In the genomic region with DNA sequence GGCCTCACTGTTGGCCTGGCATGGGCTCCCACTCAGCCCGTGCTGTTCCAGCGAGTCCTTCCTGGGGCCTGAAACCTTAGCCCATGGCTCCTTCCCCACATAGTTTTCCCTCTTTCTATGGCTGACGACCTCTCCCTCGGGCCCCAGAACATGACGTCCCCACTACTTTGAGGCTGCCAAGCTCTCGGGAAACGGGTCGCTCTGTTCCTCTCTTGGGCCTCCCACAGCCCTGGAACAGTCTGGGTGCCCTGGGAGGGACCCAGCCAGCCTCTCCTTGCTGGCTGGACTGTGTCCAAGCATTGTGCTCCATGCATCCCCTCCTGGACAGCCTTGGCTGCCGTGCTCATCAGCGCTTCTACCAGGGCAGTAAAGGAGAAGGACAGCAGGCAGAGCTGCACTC, we compare ENCODE assay signal across 26 cellular contexts.
DNase-seq lines count a peak whose midpoint lies in the region; ATAC-seq, FAIRE-seq and TF ChIP-seq lines count a peak whose summit lies in the region.
"Had no signal": no experiment of that assay in that cellular context is flagged by ENCODE, and none has a peak within 500 bp of the region (broad histone marks: within the 10 kb centered on the region; RNA-seq: fewer than 3 reads in every experiment).

No MANE protein-coding gene starts in this region.

- DNase-seq in ascending aorta (ENCODE audit: low spot score in 2 of 2): peak; percentile 22 to 85
- DNase-seq in left ventricle myocardium inferior: peak; percentile 48
- DNase-seq in stimulated activated CD4-positive, alpha-beta T cell treated with anti-CD3 and anti-CD28 coated beads, Interleukin-4, amount 100 ng/mL, for 1 hour: no peak
- no peak for DNase-seq in DMS153 (lab: John Stamatoyannopoulos, UW)
- DNase-seq in RCC 7860 (ENCODE audit: low spot score): no peak
- DNase-seq: activated CD4-positive, alpha-beta T cell treated with anti-CD3 and anti-CD28 coated beads, Interleukin-2, amount 50 U/mL, for 48 hours; activated CD8-positive, alpha-beta memory T cell treated with anti-CD3 and anti-CD28 coated beads, Interleukin-2, amount 50 U/mL, for 4 hours; BE2C; cerebellar nuclear complex; DMS53; kidney glomerular epithelial cell; NCI-H1092 treated with DMSO at 0.1 percent for 48 hours; NCI-H187 treated with DMSO at 0.1 percent for 48 hours; NCI-H524 treated with DMSO at 0.1 percent for 48 hours; sigmoid colon; stimulated activated naive CD8-positive, alpha-beta T cell treated with anti-CD3 and anti-CD28 coated beads, Interleukin-15, Interleukin-2, amounts not matched to agents 100 U/mL and 50 U/mL, for 24 hours; T-helper 1 cell had no signal

- H3K27ac ChIP-seq in C4-2B (peak overlapping the region; percentile 1; the same call in 1 of the 2 replicates), ascending aorta (peak overlapping the region; percentile 77 to 80), left ventricle myocardium inferior (replicated peaks) (peak overlapping the region; percentile 81)
- H3K27ac ChIP-seq: parathyroid adenoma had no signal

- no peak for TF ChIP-seq CTCF in C4-2B (conservative IDR thresholded peaks at IDR 0.05)
- no peak for TF ChIP-seq CTCF in ascending aorta (IDR thresholded peaks at IDR 0.05)
- no peak for TF ChIP-seq CTCF in left ventricle myocardium inferior (IDR thresholded peaks at IDR 0.05; ENCODE audit: borderline replicate concordance)

- intact Hi-C loops in ascending aorta (cut with DNase I) (loop anchor here (2.0 to 5.0 kb wide), 6 partner anchors 117 to 562 kb away; partner anchors contain the start of gene AUH), left ventricle myocardium inferior (cut with micrococcal nuclease) (loop anchor here (10.0 kb wide), 1 partner anchor 505 kb away; the partner anchor contains the start of gene NFIL3)

- H3K4me1 Mint-ChIP-seq in stimulated activated memory B cell treated with anti-CD40 and anti-IgM and Interleukin-4, amounts not matched to agents 10 μg/mL and 1 μg/mL and 100 μg/mL, for 72 hours: peaks cover 32% of the 10 kb centered on the region
- H3K4me1 Mint-ChIP-seq: activated T-helper 17 cell treated with anti-CD3 and anti-CD28 coated beads, Interleukin-2, amount 50 U/mL, for 72 hours; neural crest cell had no signal

- H3K4me1 ChIP-seq in ascending aorta: peaks cover 6 to 24% of the 10 kb centered on the region in 2 donors
- peaks cover 24% of the 10 kb centered on the region for H3K4me1 ChIP-seq in left ventricle myocardium inferior
- H3K4me1 ChIP-seq: HAP-1, parathyroid adenoma had no signal

- H3K4me3 ChIP-seq in ascending aorta (peak overlapping the region in 1 of 2 donors; percentile 26), left ventricle myocardium inferior (no peak overlapping the region)
- H3K4me3 ChIP-seq: HAP-1, sigmoid colon had no signal

- H3K27me3 ChIP-seq in ascending aorta (no peaks in the 10 kb centered on the region), left ventricle myocardium inferior (ENCODE audit: low read depth) (no peaks in the 10 kb centered on the region)
- H3K27me3 ChIP-seq: BE2C, sigmoid colon had no signal

- H3K36me3 ChIP-seq in ascending aorta (no peaks in the 10 kb centered on the region), left ventricle myocardium inferior (no peaks in the 10 kb centered on the region)
- H3K36me3 ChIP-seq: BE2C, HAP-1, sigmoid colon had no signal

- H3K9me3 Mint-ChIP-seq in stimulated activated memory B cell treated with anti-CD40 and anti-IgM and Interleukin-4, amounts not matched to agents 10 μg/mL and 1 μg/mL and 100 μg/mL, for 72 hours: no peaks in the 10 kb centered on the region
- H3K9me3 Mint-ChIP-seq: activated T-helper 17 cell treated with anti-CD3 and anti-CD28 coated beads, Interleukin-2, amount 50 U/mL, for 72 hours; neural crest cell had no signal

- no peaks in the 10 kb centered on the region for H3K9me3 ChIP-seq in ascending aorta
- no peaks in the 10 kb centered on the region for H3K9me3 ChIP-seq in left ventricle myocardium inferior (replicated peaks)
- H3K9me3 ChIP-seq: BE2C, HAP-1, sigmoid colon had no signal

- H3K4me3 Mint-ChIP-seq in stimulated activated memory B cell treated with anti-CD40 and anti-IgM and Interleukin-4, amounts not matched to agents 10 μg/mL and 1 μg/mL and 100 μg/mL, for 72 hours: no peak overlapping the region
- H3K4me3 Mint-ChIP-seq: activated naive CD8-positive, alpha-beta T cell; activated T-helper 17 cell treated with anti-CD3 and anti-CD28 coated beads, Interleukin-2, amount 50 U/mL, for 72 hours; neural crest cell had no signal

- no peak for ATAC-seq in stimulated activated memory B cell treated with anti-CD40 and anti-IgM and Interleukin-4, amounts not matched to agents 10 μg/mL and 1 μg/mL and 100 μg/mL, for 72 hours
- ATAC-seq in GM18868 (IDR thresholded peaks at IDR 0.05; ENCODE audit: unreplicated experiment): no peak
- ATAC-seq: activated T-helper 17 cell treated with anti-CD3 and anti-CD28 coated beads, Interleukin-2, amount 50 U/mL, for 72 hours; stimulated activated naive CD8-positive, alpha-beta T cell treated with anti-CD3 and anti-CD28 coated beads, Interleukin-15, Interleukin-2, amounts not matched to agents 100 U/mL and 50 U/mL, for 24 hours had no signal

- no peaks in the 10 kb centered on the region for H3K36me3 Mint-ChIP-seq in stimulated activated memory B cell treated with anti-CD40 and anti-IgM and Interleukin-4, amounts not matched to agents 10 μg/mL and 1 μg/mL and 100 μg/mL, for 72 hours
- H3K36me3 Mint-ChIP-seq: activated naive CD8-positive, alpha-beta T cell had no signal

- H3K27me3 Mint-ChIP-seq in stimulated activated memory B cell treated with anti-CD40 and anti-IgM and Interleukin-4, amounts not matched to agents 10 μg/mL and 1 μg/mL and 100 μg/mL, for 72 hours: no peaks in the 10 kb centered on the region
- H3K27me3 Mint-ChIP-seq: activated T-helper 17 cell treated with anti-CD3 and anti-CD28 coated beads, Interleukin-2, amount 50 U/mL, for 72 hours had no signal

- FAIRE-seq in RCC 7860 (lab: Jason Lieb, UNC): no peak
- FAIRE-seq: G401.6 had no signal

- peak overlapping the region; percentile 7 for H3K27ac Mint-ChIP-seq in stimulated activated memory B cell treated with anti-CD40 and anti-IgM and Interleukin-4, amounts not matched to agents 10 μg/mL and 1 μg/mL and 100 μg/mL, for 72 hours
- H3K27ac Mint-ChIP-seq: activated naive CD8-positive, alpha-beta T cell; activated T-helper 17 cell treated with anti-CD3 and anti-CD28 coated beads, Interleukin-2, amount 50 U/mL, for 72 hours had no signal

Comparison
In these comparisons a context has a peak if more than half of its experiments do, and no peak if none do; other contexts are left out.
1. H3K27ac ChIP-seq: peak in every context shown above with its lines; median percentile 81 in left ventricle myocardium inferior; 78 in ascending aorta; 1 in C4-2B.
2. DNase-seq: peak in ascending aorta (2 of 2) and left ventricle myocardium inferior (single experiment); none in stimulated activated CD4-positive, alpha-beta T cell treated with anti-CD3 and anti-CD28 coated beads, Interleukin-4, amount 100 ng/mL, for 1 hour (single experiment), DMS153 (single experiment) and RCC 7860 (single experiment).